Comparison of ENCODE assay signal across 8 cellular contexts in the genomic region with DNA sequence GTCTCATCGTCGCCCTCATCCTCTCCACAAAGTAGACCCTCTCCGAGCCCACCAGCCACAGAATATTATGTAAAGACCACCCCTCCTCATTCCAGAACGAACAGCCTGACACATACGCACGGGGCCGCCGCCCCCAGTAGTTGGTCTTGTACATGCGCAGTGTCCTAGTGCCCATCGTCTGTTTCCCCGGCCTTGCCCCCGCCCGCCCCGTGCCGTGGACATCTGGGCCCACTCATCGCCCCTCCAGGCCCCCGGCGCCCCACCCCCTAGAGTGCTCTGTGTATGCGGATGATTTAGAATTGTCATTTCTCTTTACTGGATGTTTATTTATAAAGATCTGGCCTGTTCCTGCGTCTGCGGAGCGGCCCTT. TPM values are rescaled to one million over a fixed set of nuclear protein-coding genes. Genes with fewer than 3 reads are reported as not detected.
A peak's percentile ranks its signal among the peaks of the same experiment; 100 is the strongest.
DNase-seq lines count a peak whose midpoint lies in the region; ATAC-seq and TF ChIP-seq lines count a peak whose summit lies in the region.

No MANE protein-coding gene starts in this region.

- H3K4me3 ChIP-seq in DOHH2 (ENCODE audit: low read length) = peak overlapping the region; percentile 62
- peak overlapping the region in 2 of 4 experiments; percentile 7 to 38 for H3K4me3 ChIP-seq in fibroblast of lung (replicated peaks in 1 of 4; ENCODE audit: control extremely low read depth in 1 of 4, insufficient read depth in 1 of 4, low read depth in 3 of 4, low read length in 4 of 4)

- ATAC-seq in T-helper 17 cell = no peak
- ATAC-seq in sciatic nerve = peak; percentile 10
- no peak for ATAC-seq in GM21515 (IDR thresholded peaks at IDR 0.05; ENCODE audit: unreplicated experiment)

- H3K9me3 ChIP-seq in DOHH2 (ENCODE audit: control insufficient read depth, insufficient read depth, low read length) = no peaks in the 10 kb centered on the region
- H3K9me3 ChIP-seq in T-helper 17 cell (ENCODE audit: control insufficient read depth, low read length, poor library complexity, severe bottlenecking) = no peaks in the 10 kb centered on the region
- no peaks in the 10 kb centered on the region for H3K9me3 ChIP-seq in fibroblast of lung (ENCODE audit: control insufficient read depth, insufficient read depth, low read depth, low read length)

- no peaks in the 10 kb centered on the region for H3K27me3 Mint-ChIP-seq in T-helper 17 cell

- H3F3A ChIP-seq in DOHH2 (ENCODE audit: control insufficient read depth, insufficient read depth) = peaks cover 6% of the 10 kb centered on the region

- no peak overlapping the region for H2AFZ ChIP-seq in fibroblast of lung (ENCODE audit: low read length)

- H3K4me1 Mint-ChIP-seq in T-helper 17 cell = peaks cover 46% of the 10 kb centered on the region

- H3K27ac Mint-ChIP-seq in T-helper 17 cell = peak overlapping the region; percentile 91

- TF ChIP-seq CTCF in DOHH2 (IDR thresholded peaks at IDR 0.05; ENCODE audit: low read depth, low read length, poor library complexity, severe bottlenecking) = no peak
- TF ChIP-seq CTCF in fibroblast of lung (conservative IDR thresholded peaks at IDR 0.05 in 1 of 2, IDR thresholded peaks at IDR 0.05 in 1 of 2; ENCODE audit: low read depth in 1 of 2, low read length in 2 of 2) = no peak

- no peaks in the 10 kb centered on the region for H3K9me2 ChIP-seq in DOHH2 (replicated peaks; ENCODE audit: control insufficient read depth, low read length)

- peak overlapping the region; percentile 88 for H3K4me3 Mint-ChIP-seq in T-helper 17 cell

- intact Hi-C loops in sciatic nerve (cut with DNase I) = no loop called here

- H3K36me3 ChIP-seq in DOHH2 (ENCODE audit: control insufficient read depth, low read length) (peaks cover 42% of the 10 kb centered on the region), fibroblast of lung (ENCODE audit: control insufficient read depth, insufficient read depth, low read length) (peaks cover 25% of the 10 kb centered on the region)

- H3K27ac ChIP-seq in DOHH2 (ENCODE audit: low read depth, low read length) (peak overlapping the region; percentile 28; the same call in 1 of the 2 replicates), fibroblast of lung (ENCODE audit: insufficient read depth, low read length) (peak overlapping the region; percentile 2)

- H3K4me1 ChIP-seq in DOHH2 (ENCODE audit: control insufficient read depth, low read length) = peaks cover 53% of the 10 kb centered on the region
- H3K4me1 ChIP-seq in fibroblast of lung (ENCODE audit: control insufficient read depth, extremely low read depth, insufficient read depth, low read length) = peaks cover 16% of the 10 kb centered on the region

- no peak overlapping the region for H3K9ac ChIP-seq in fibroblast of lung (ENCODE audit: insufficient read depth, low read length)

- H3K4me2 ChIP-seq in DOHH2 (ENCODE audit: low read length) = peak overlapping the region; percentile 66
- H3K4me2 ChIP-seq in fibroblast of lung (ENCODE audit: extremely low read depth, insufficient read depth, low read length) = peak overlapping the region; percentile 52

- peaks cover 11% of the 10 kb centered on the region for H4K20me1 ChIP-seq in DOHH2 (ENCODE audit: control insufficient read depth, insufficient read depth, low read depth, low read length)
- H4K20me1 ChIP-seq in fibroblast of lung (ENCODE audit: control insufficient read depth, extremely low read depth, insufficient read depth, low read length) = peaks cover 2% of the 10 kb centered on the region

- DNase-seq in T-helper 17 cell = no peak
- DNase-seq in fibroblast of lung (ENCODE audit: low read depth in 2 of 2) = no peak
- DNase-seq in sciatic nerve (ENCODE audit: low spot score) = no peak
- no peak for DNase-seq in SW 1271 (lab: John Stamatoyannopoulos, UW)
- no peak for DNase-seq in mesenteric fat pad (ENCODE audit: low spot score)
- no peak for DNase-seq in GM19240 (ENCODE audit: insufficient read length, low spot score)

- H3K27me3 ChIP-seq in DOHH2 (ENCODE audit: control insufficient read depth, low read length) (no peaks in the 10 kb centered on the region), fibroblast of lung (ENCODE audit: control insufficient read depth, insufficient read depth, low read length) (no peaks in the 10 kb centered on the region)

- peaks cover 9% of the 10 kb centered on the region for H3K36me3 Mint-ChIP-seq in T-helper 17 cell (ENCODE audit: low read depth)

- peaks cover 61% of the 10 kb centered on the region for H3K79me2 ChIP-seq in DOHH2 (ENCODE audit: control insufficient read depth, low read length)
- peaks cover 64% of the 10 kb centered on the region for H3K79me2 ChIP-seq in fibroblast of lung (ENCODE audit: control insufficient read depth, insufficient read depth, low read length)

RNA-seq across cellular contexts. Expression of gene AMDHD2, which starts 0.5 kb away (rescaled TPM):
- 100 to 1,000 TPM; 189 to 206 TPM for total RNA-seq in T-helper 17 cell
- 37.2 and 39.0 TPM in 2 replicates for total RNA-seq in fibroblast of lung
- 10.8 and 12.6 TPM in 2 replicates for polyA plus RNA-seq in fibroblast of lung
- 12.9 and 20.5 TPM in 2 replicates for polyA plus RNA-seq in fibroblast of lung (2012)
- polyA minus RNA-seq in fibroblast of lung (ENCODE audit: low replicate concordance) = 13.3 and 19.2 TPM in 2 replicates
- total RNA-seq in sciatic nerve = 38.5 TPM
- total RNA-seq in mesenteric fat pad = 45.3 TPM

RNA-seq across cellular contexts. Expression of gene ATP6V0C, which starts 5.9 kb away (rescaled TPM):
- total RNA-seq in T-helper 17 cell = 100 to 1,000 TPM; 188 to 189 TPM
- total RNA-seq in fibroblast of lung = 5.1 and 11.2 TPM in 2 replicates
- 43.0 and 53.9 TPM in 2 replicates for polyA plus RNA-seq in fibroblast of lung
- polyA plus RNA-seq in fibroblast of lung (2012) = 209 and 298 TPM in 2 replicates
- 97.9 and 117 TPM in 2 replicates for polyA minus RNA-seq in fibroblast of lung (ENCODE audit: low replicate concordance)
- total RNA-seq in sciatic nerve = 134 TPM
- 203 TPM for total RNA-seq in mesenteric fat pad

RNA-seq across cellular contexts. Expression of gene CEMP1, which starts 11.5 kb away (rescaled TPM):
- total RNA-seq in T-helper 17 cell (under 1 TPM; 0.23 to 0.75 TPM), fibroblast of lung (not detected in 2 replicates), sciatic nerve (not detected), mesenteric fat pad (not detected)
- not detected in 2 replicates for polyA plus RNA-seq in fibroblast of lung
- 1.8 and 2.1 TPM in 2 replicates for polyA plus RNA-seq in fibroblast of lung (2012)
- polyA minus RNA-seq in fibroblast of lung (ENCODE audit: low replicate concordance) = not detected in 2 replicates

RNA-seq across cellular contexts. Expression of gene PDPK1, which starts 18.1 kb away (rescaled TPM):
- total RNA-seq in T-helper 17 cell = 10 to 100 TPM; 65.5 to 69.7 TPM
- total RNA-seq in fibroblast of lung = 17.7 and 25.9 TPM in 2 replicates
- polyA plus RNA-seq in fibroblast of lung = 30.7 and 32.1 TPM in 2 replicates
- 14.9 and 15.9 TPM in 2 replicates for polyA plus RNA-seq in fibroblast of lung (2012)
- polyA minus RNA-seq in fibroblast of lung (ENCODE audit: low replicate concordance) = 22.7 and 30.4 TPM in 2 replicates
- 46.3 TPM for total RNA-seq in sciatic nerve
- total RNA-seq in mesenteric fat pad = 43.0 TPM

RNA-seq across cellular contexts. Expression of gene TBC1D24, which starts 44.8 kb away (rescaled TPM):
- total RNA-seq in T-helper 17 cell = 1 to 10 TPM; 4.4 to 8.4 TPM
- 8.5 and 10.9 TPM in 2 replicates for total RNA-seq in fibroblast of lung
- 6.3 and 6.7 TPM in 2 replicates for polyA plus RNA-seq in fibroblast of lung
- polyA plus RNA-seq in fibroblast of lung (2012) = 7.5 and 8.3 TPM in 2 replicates
- 14.7 and 21.0 TPM in 2 replicates for polyA minus RNA-seq in fibroblast of lung (ENCODE audit: low replicate concordance)
- total RNA-seq in sciatic nerve = 15.4 TPM
- total RNA-seq in mesenteric fat pad = 24.9 TPM

Comparison
In these comparisons a context has a peak if more than half of its experiments do, and no peak if none do; other contexts are left out.
1. RNA of gene ATP6V0C, which starts 5.9 kb away (total RNA-seq): 203 TPM in mesenteric fat pad (single experiment), 188 to 189 TPM in T-helper 17 cell and 134 TPM in sciatic nerve (single experiment); 5.1 to 11.2 TPM in fibroblast of lung; every median in the first group is over 10 times any median in the second.